ENCODE assay signal across 15 cellular contexts in the genomic region with DNA sequence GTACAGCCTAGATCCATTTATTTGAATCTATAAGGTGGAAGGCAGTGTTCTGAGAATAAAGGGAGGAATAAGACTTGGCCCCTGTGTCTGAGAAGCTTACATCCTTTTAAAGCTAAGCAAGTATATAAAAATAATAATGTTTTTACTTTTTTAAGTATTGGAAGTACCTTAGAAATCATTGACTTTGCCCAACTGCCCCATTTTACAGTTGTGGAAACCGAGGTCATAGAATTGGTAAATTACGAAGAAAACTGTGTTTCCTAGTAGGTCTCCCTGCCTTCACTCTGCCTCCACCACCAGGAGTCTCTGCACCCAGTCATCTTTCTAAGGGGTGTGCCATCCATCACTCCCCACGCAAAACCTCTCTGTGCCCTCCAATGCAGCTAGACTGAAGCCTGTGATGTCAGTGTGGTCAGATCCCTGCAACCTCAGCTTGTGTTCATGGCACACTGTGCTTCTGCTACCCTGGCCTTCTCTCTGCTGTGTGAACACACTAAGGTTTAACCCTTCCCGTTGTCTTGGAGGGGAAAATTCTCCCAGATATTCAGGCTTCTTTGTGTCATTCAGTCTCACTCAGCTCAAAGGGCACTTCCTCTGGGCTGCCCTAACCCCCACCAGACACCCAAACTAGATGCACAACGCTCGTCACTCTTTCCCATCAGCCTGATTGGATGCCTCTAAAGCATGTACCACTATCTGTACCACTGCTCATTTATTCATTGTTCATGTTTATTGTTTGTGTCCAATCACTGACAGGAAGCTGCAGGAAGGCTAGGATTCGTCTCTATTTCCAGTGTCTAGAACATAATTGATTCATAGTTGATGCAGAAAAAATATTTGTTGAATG. TPM values are rescaled to one million over a fixed set of nuclear protein-coding genes. Genes with fewer than 3 reads are reported as not detected.
DNase-seq lines count a peak whose midpoint lies in the region; ATAC-seq, FAIRE-seq and TF ChIP-seq lines count a peak whose summit lies in the region.
"Had no signal": no experiment of that assay in that cellular context is flagged by ENCODE, and none has a peak within 500 bp of the region (broad histone marks: within the 10 kb centered on the region; RNA-seq: fewer than 3 reads in every experiment).

No MANE protein-coding gene starts in this region.

- no peaks in the 10 kb centered on the region for H4K20me1 ChIP-seq in HCT116 (ENCODE audit: insufficient read depth)

- CTCF ChIA-PET in HCT116 (lab: Charles Lee) = interaction anchor here (1.2 kb wide), 1 partner anchor 112 kb away, joined by 3 read pairs; no protein-coding TSS in a partner anchor

- peaks cover 4% of the 10 kb centered on the region for H3K9me3 Mint-ChIP-seq in activated T-helper 17 cell treated with anti-CD3 and anti-CD28 coated beads, Interleukin-2, amount 50 U/mL, for 72 hours
- H3K9me3 Mint-ChIP-seq: dendritic cell treated with granulocyte-macrophage colony-stimulating factor and Interleukin-4, amounts not matched to agents 40 ng/mL and 50 ng/mL, for 4 days had no signal

- intact Hi-C loops in HCT116 (cut with micrococcal nuclease) (no loop called here), lower lobe of right lung (cut with DNase I) (no loop called here), kidney (cut with DNase I) (no loop called here)

- ATAC-seq in HCT116 (peak; percentile 63), lower lobe of right lung (peak; percentile 34 to 38), HG02798 (IDR thresholded peaks at IDR 0.05; ENCODE audit: poor library complexity, unreplicated experiment) (no peak)
- ATAC-seq in activated T-helper 17 cell treated with anti-CD3 and anti-CD28 coated beads, Interleukin-2, amount 50 U/mL, for 72 hours (replicated peaks) = peak; percentile 28

- 0 out of 2 replicates have a peak, but pooled peaks have one; percentile 7 for TF ChIP-seq RAD21 in HCT116 (IDR thresholded peaks at IDR 0.05; ENCODE audit: low read depth)

- H2AFZ ChIP-seq in HCT116 (ENCODE audit: low read depth, low read length, poor library complexity, severe bottlenecking) = no peak overlapping the region

- TF ChIP-seq CTCF in C4-2B (conservative IDR thresholded peaks at IDR 0.05) (no peak), HCT116 (IDR thresholded peaks at IDR 0.05 in 2 of 3, conservative IDR thresholded peaks at IDR 0.05 in 1 of 3; ENCODE audit: borderline replicate concordance in 1 of 3, insufficient read depth in 1 of 3, low read depth in 2 of 3, low read length in 2 of 3) (0 out of 6 replicates have a peak, but pooled peaks of 1 of the 3 experiments have one; percentile 6), lower lobe of right lung (IDR thresholded peaks at IDR 0.05) (no peak), kidney (IDR thresholded peaks at IDR 0.05; ENCODE audit: borderline replicate concordance, extremely low read depth, insufficient read depth) (no peak)

- no peak overlapping the region for H3K4me2 ChIP-seq in HCT116 (ENCODE audit: low read length)

- no peak for FAIRE-seq in kidney (lab: Jason Lieb, UNC)
- FAIRE-seq: H54 had no signal

- RAD21 ChIA-PET in HCT116 (lab: Charles Lee; ENCODE audit: low non-redundant PET in 1 of 2, low total read pairs in 2 of 2, uncharacterized antibody in 2 of 2, unreplicated experiment in 2 of 2) = no interaction called here

- H3K27ac Mint-ChIP-seq in activated T-helper 17 cell treated with anti-CD3 and anti-CD28 coated beads, Interleukin-2, amount 50 U/mL, for 72 hours = no peak overlapping the region
- H3K27ac Mint-ChIP-seq: CD4-positive, CD25-positive, alpha-beta regulatory T cell; dendritic cell treated with granulocyte-macrophage colony-stimulating factor and Interleukin-4, amounts not matched to agents 40 ng/mL and 50 ng/mL, for 4 days had no signal

- H3K4me1 Mint-ChIP-seq in activated T-helper 17 cell treated with anti-CD3 and anti-CD28 coated beads, Interleukin-2, amount 50 U/mL, for 72 hours = peaks cover 28% of the 10 kb centered on the region

- no peak overlapping the region for H3K4me3 ChIP-seq in HCT116 (replicated peaks in 1 of 2; ENCODE audit: low read depth in 1 of 2, low read length in 2 of 2)
- no peak overlapping the region for H3K4me3 ChIP-seq in lower lobe of right lung
- H3K4me3 ChIP-seq in kidney (ENCODE audit: low read length in 2 of 2) = no peak overlapping the region

- H3K4me3 Mint-ChIP-seq in activated T-helper 17 cell treated with anti-CD3 and anti-CD28 coated beads, Interleukin-2, amount 50 U/mL, for 72 hours = peak overlapping the region; percentile 7
- H3K4me3 Mint-ChIP-seq: CD4-positive, CD25-positive, alpha-beta regulatory T cell; dendritic cell treated with granulocyte-macrophage colony-stimulating factor and Interleukin-4, amounts not matched to agents 40 ng/mL and 50 ng/mL, for 4 days had no signal

- no peaks in the 10 kb centered on the region for H3K36me3 Mint-ChIP-seq in activated T-helper 17 cell treated with anti-CD3 and anti-CD28 coated beads, Interleukin-2, amount 50 U/mL, for 72 hours (ENCODE audit: low read depth)

- H3K4me1 ChIP-seq in HCT116 (ENCODE audit: control insufficient read depth in 1 of 2, insufficient read depth in 2 of 2, low read length in 2 of 2) (no peaks in the 10 kb centered on the region; a peak in 1 of 4 replicates), lower lobe of right lung (peaks cover 13% of the 10 kb centered on the region), kidney (ENCODE audit: control insufficient read depth in 1 of 2, insufficient read depth in 1 of 2, low read depth in 1 of 2, low read length in 2 of 2) (no peaks in the 10 kb centered on the region)

- TF ChIP-seq POLR2A in HCT116 (IDR thresholded peaks at IDR 0.05; ENCODE audit: borderline replicate concordance, extremely low read depth, insufficient read depth, insufficient read length) = no peak

- H3K79me2 ChIP-seq in HCT116 (ENCODE audit: insufficient read depth, low read length) = no peaks in the 10 kb centered on the region

- H3K9ac ChIP-seq in HCT116 (ENCODE audit: low read length) = no peak overlapping the region
- no peak overlapping the region for H3K9ac ChIP-seq in kidney (ENCODE audit: low read length in 2 of 2)

- no TSS peak for BruUV-seq in HCT116 (replicated peaks; lab: Mats Ljungman, UMichigan)

- H3K27ac ChIP-seq in C4-2B = peak overlapping the region; percentile 97
- H3K27ac ChIP-seq in HCT116 (ENCODE audit: low read depth, low read length) = no peak overlapping the region
- H3K27ac ChIP-seq in lower lobe of right lung = no peak overlapping the region
- H3K27ac ChIP-seq in kidney (ENCODE audit: low read depth in 2 of 2, low read length in 2 of 2) = no peak overlapping the region

- POLR2A ChIA-PET in HCT116 (lab: Charles Lee) = interaction anchor here (1.0 kb wide), 1 partner anchor 14 kb away, joined by 3 read pairs; no protein-coding TSS in a partner anchor

- H3K9me2 ChIP-seq in HCT116 (ENCODE audit: insufficient read depth) = peaks cover 7% of the 10 kb centered on the region; the same call in 1 of the 2 replicates

- H3K27me3 ChIP-seq in HCT116 (ENCODE audit: insufficient read depth, low read length) (no peaks in the 10 kb centered on the region), lower lobe of right lung (ENCODE audit: low read depth) (no peaks in the 10 kb centered on the region)

- H3K36me3 ChIP-seq in HCT116 (ENCODE audit: control insufficient read depth in 1 of 2, insufficient read depth in 2 of 2, low read length in 2 of 2) = no peaks in the 10 kb centered on the region
- no peaks in the 10 kb centered on the region for H3K36me3 ChIP-seq in lower lobe of right lung
- no peaks in the 10 kb centered on the region for H3K36me3 ChIP-seq in kidney (ENCODE audit: control insufficient read depth in 1 of 2, insufficient read depth in 2 of 2, low read length in 2 of 2)

- DNase-seq in HCT116 (ENCODE audit: low read depth, low spot score) (no peak), lower lobe of right lung (no peak), kidney (no peak), putamen (ENCODE audit: low spot score) (no peak), GF-D8 (lab: John Stamatoyannopoulos, UW) (no peak)
- DNase-seq: amniotic stem cell; CD4-positive, CD25-positive, alpha-beta regulatory T cell; NCI-H187; NCI-H748 treated with DMSO at 0.1 percent for 48 hours; T1000 had no signal

- H3K9me3 ChIP-seq in HCT116 (ENCODE audit: control insufficient read depth in 1 of 2, insufficient read depth in 1 of 2, low read depth in 1 of 2, low read length in 2 of 2) = no peaks in the 10 kb centered on the region
- no peaks in the 10 kb centered on the region for H3K9me3 ChIP-seq in lower lobe of right lung
- no peaks in the 10 kb centered on the region for H3K9me3 ChIP-seq in kidney (ENCODE audit: control insufficient read depth in 1 of 2, low read length in 2 of 2)

- H3K27me3 Mint-ChIP-seq in activated T-helper 17 cell treated with anti-CD3 and anti-CD28 coated beads, Interleukin-2, amount 50 U/mL, for 72 hours = no peaks in the 10 kb centered on the region
- H3K27me3 Mint-ChIP-seq: dendritic cell treated with granulocyte-macrophage colony-stimulating factor and Interleukin-4, amounts not matched to agents 40 ng/mL and 50 ng/mL, for 4 days had no signal

TF ChIP-seq in HCT116, 20 proteins besides CTCF, POLR2A, EP300 and RAD21 (continues in another document):
- no peak for TF ChIP-seq FOSL1 (IDR thresholded peaks at IDR 0.05; ENCODE audit: low read depth)
- no peak for TF ChIP-seq POLR2AphosphoS5 (IDR thresholded peaks at IDR 0.05; ENCODE audit: low read depth, low read length)
- TF ChIP-seq, protein P1, sequence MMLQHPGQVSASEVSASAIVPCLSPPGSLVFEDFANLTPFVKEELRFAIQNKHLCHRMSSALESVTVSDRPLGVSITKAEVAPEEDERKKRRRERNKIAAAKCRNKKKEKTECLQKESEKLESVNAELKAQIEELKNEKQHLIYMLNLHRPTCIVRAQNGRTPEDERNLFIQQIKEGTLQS (IDR thresholded peaks at IDR 0.05) = no peak

RNA-seq across cellular contexts. Expression of a gene that starts 18.2 kb away (rescaled TPM):
- total RNA-seq in HCT116 (2021; ENCODE audit: unreplicated experiment) (0.25 TPM), lower lobe of right lung (26.4 TPM), kidney (5.0 TPM)
- polyA plus RNA-seq in HCT116 (2012) = 0.05 and 0.11 TPM in 2 replicates
- total RNA-seq in activated T-helper 17 cell treated with anti-CD3 and anti-CD28 coated beads, Interleukin-2, amount 50 U/mL, for 72 hours = 1 to 10 TPM in 1 of 2 donors, under 1 TPM in 1; 0.74 to 1.1 TPM
- 0.92 TPM for polyA plus RNA-seq in kidney (ENCODE audit: insufficient read depth, low read depth, low replicate concordance)
